1 cellular context compared by ENCODE assay signal in genomic region chr11:105000797-105001196, GRCh38.
TF ChIP-seq lines count a peak whose summit lies in the region.

No MANE protein-coding gene starts in this region.

TF ChIP-seq in HepG2, 621 proteins besides CTCF, POLR2A, EP300 and RAD21:
- TF ChIP-seq SMC3 (IDR thresholded peaks at IDR 0.05; ENCODE audit: low read length) (peak; percentile 50; the same call in 1 of the 2 replicates), ZMYM4 (CRISPR knock-in tag; IDR thresholded peaks at IDR 0.05) (peak; percentile 33; the same call in 1 of the 2 replicates), GFI1 (CRISPR knock-in tag; IDR thresholded peaks at IDR 0.05; ENCODE audit: borderline replicate concordance) (no peak), PATZ1 (CRISPR knock-in tag; IDR thresholded peaks at IDR 0.05) (no peak), CCDC6 (CRISPR knock-in tag; IDR thresholded peaks at IDR 0.05) (no peak), FUBP1 (CRISPR knock-in tag; IDR thresholded peaks at IDR 0.05; ENCODE audit: borderline replicate concordance) (no peak), ZSCAN31 (CRISPR knock-in tag; IDR thresholded peaks at IDR 0.05; ENCODE audit: low read depth) (no peak), STAG1 (CRISPR knock-in tag; IDR thresholded peaks at IDR 0.05) (peak; percentile 41), MATR3 (CRISPR knock-in tag; IDR thresholded peaks at IDR 0.05) (no peak)
